1 cellular context compared by ENCODE assay signal in genomic region chrX:48937065-48937907, GRCh38.
TF ChIP-seq lines count a peak whose summit lies in the region.

No MANE protein-coding gene starts in this region.

TF ChIP-seq in K562, 482 proteins besides CTCF, POLR2A, EP300 and RAD21 (continued from another document and continues in another):
- TF ChIP-seq CREB3 (tag; conservative IDR thresholded peaks at IDR 0.05; ENCODE audit: low read depth) (no peak), FOXP1 (CRISPR knock-in tag; IDR thresholded peaks at IDR 0.05) (peak; percentile 51; the same call in 1 of the 2 replicates), ZBTB2 (IDR thresholded peaks at IDR 0.05) (0 out of 2 replicates have a peak, but pooled peaks have one; percentile 65), EGR1 (conservative IDR thresholded peaks at IDR 0.05) (peak; percentile 58), SP1 (CRISPR knock-in tag; IDR thresholded peaks at IDR 0.05) (peak; percentile 23; the same call in 1 of the 2 replicates), CCAR2 (IDR thresholded peaks at IDR 0.05; ENCODE audit: low read depth, low read length) (no peak), HBP1 (CRISPR knock-in tag; IDR thresholded peaks at IDR 0.05) (no peak), CHAMP1 (IDR thresholded peaks at IDR 0.05) (no peak), ZNF408 (CRISPR knock-in tag; IDR thresholded peaks at IDR 0.05; ENCODE audit: low read depth) (no peak), ZNF551 (CRISPR knock-in tag; IDR thresholded peaks at IDR 0.05) (no peak), TAF7 (tag; IDR thresholded peaks at IDR 0.05) (no peak), ZNF324 (CRISPR knock-in tag; IDR thresholded peaks at IDR 0.05) (no peak), CSDE1 (IDR thresholded peaks at IDR 0.05) (no peak), FOXP4 (CRISPR knock-in tag; IDR thresholded peaks at IDR 0.05; ENCODE audit: borderline replicate concordance) (peak; percentile 57; the same call in 1 of the 2 replicates), RFX5 (IDR thresholded peaks at IDR 0.05; ENCODE audit: low read depth, low read length) (no peak), MEF2A (IDR thresholded peaks at IDR 0.05; ENCODE audit: control insufficient read depth, low read depth, low read length) (no peak), USF2 (CRISPR knock-in tag; IDR thresholded peaks at IDR 0.05) (peak; percentile 83), ZNF449 (CRISPR knock-in tag; IDR thresholded peaks at IDR 0.05) (no peak; the same call in 1 of the 2 replicates), REST (CRISPR knock-in tag; IDR thresholded peaks at IDR 0.05; ENCODE audit: low read depth) (no peak), KAT7 (CRISPR knock-in tag; IDR thresholded peaks at IDR 0.05; ENCODE audit: borderline replicate concordance) (0 out of 2 replicates have a peak, but pooled peaks have one; percentile 35), XRCC4 (IDR thresholded peaks at IDR 0.05; ENCODE audit: extremely low read depth, insufficient read depth, insufficient read length) (no peak), SP2 (IDR thresholded peaks at IDR 0.05; ENCODE audit: extremely low read depth, low read depth, low read length, poor library complexity, severe bottlenecking) (no peak), FOXJ2 (tag; IDR thresholded peaks at IDR 0.05) (no peak), ZNF184 (CRISPR knock-in tag; IDR thresholded peaks at IDR 0.05) (no peak), FOXA3 (CRISPR knock-in tag; conservative IDR thresholded peaks at IDR 0.05 in 1 of 2, IDR thresholded peaks at IDR 0.05 in 1 of 2) (peak; percentile 99 to 100), ZBED1 (IDR thresholded peaks at IDR 0.05) (no peak), ZNF77 (CRISPR knock-in tag; IDR thresholded peaks at IDR 0.05) (no peak), IRF9 (tag; IDR thresholded peaks at IDR 0.05) (no peak), ETS2 (tag; IDR thresholded peaks at IDR 0.05; ENCODE audit: borderline replicate concordance, poor library complexity, severe bottlenecking) (no peak), ZNF354B (CRISPR knock-in tag; IDR thresholded peaks at IDR 0.05) (no peak), CAMTA2 (CRISPR knock-in tag; conservative IDR thresholded peaks at IDR 0.05) (no peak), MLLT1 (IDR thresholded peaks at IDR 0.05) (peak in 1 of 2 experiments; percentile 94; a peak in 2 of 4 replicates), FOXJ3 (CRISPR knock-in tag; IDR thresholded peaks at IDR 0.05) (no peak), MBD1 (CRISPR knock-in tag; IDR thresholded peaks at IDR 0.05) (no peak), E2F8 (IDR thresholded peaks at IDR 0.05; ENCODE audit: low read depth, partially characterized antibody) (peak; percentile 44), GTF2F1 (IDR thresholded peaks at IDR 0.05; ENCODE audit: low read depth, low read length) (no peak)
